Comparison of ENCODE assay signal across 8 cellular contexts in genomic region chr1:15352122-15352957, GRCh38.
A peak's percentile ranks its signal among the peaks of the same experiment; 100 is the strongest.
DNase-seq lines count a peak whose midpoint lies in the region; ATAC-seq and TF ChIP-seq lines count a peak whose summit lies in the region.

No MANE protein-coding gene starts in this region.

- H3K4me3 ChIP-seq in choroid plexus epithelial cell (ENCODE audit: low read depth, low read length) (no peak overlapping the region), retinal pigment epithelial cell (ENCODE audit: low read length) (no peak overlapping the region)

- peak; percentile 41 for DNase-seq in activated T-cell treated with anti-CD3 and anti-CD28 coated beads for 48 hours (ENCODE audit: low read depth)
- no peak for DNase-seq in activated T-cell treated with anti-CD3 and anti-CD28 coated beads for 4 hours
- peak; percentile 56 for DNase-seq in choroid plexus epithelial cell (ENCODE audit: low read depth)
- DNase-seq in retinal pigment epithelial cell (ENCODE audit: low read depth) = peak; percentile 48

- TF ChIP-seq CTCF in choroid plexus epithelial cell (conservative IDR thresholded peaks at IDR 0.05; ENCODE audit: low read depth, low read length) = no peak
- no peak for TF ChIP-seq CTCF in retinal pigment epithelial cell (conservative IDR thresholded peaks at IDR 0.05; ENCODE audit: low read depth, low read length)

- ATAC-seq in SK-N-SH treated with all-trans-retinoic acid at 6 μM for 48 hours (peak; percentile 68), GM19035 (IDR thresholded peaks at IDR 0.05; ENCODE audit: unreplicated experiment) (no peak), HG02588 (IDR thresholded peaks at IDR 0.05; ENCODE audit: unreplicated experiment) (no peak), GM18868 (IDR thresholded peaks at IDR 0.05; ENCODE audit: unreplicated experiment) (no peak)

TF ChIP-seq in SK-N-SH treated with all-trans-retinoic acid at 6 μM for 48 hours, 23 proteins besides CTCF, POLR2A, EP300 and RAD21:
- TF ChIP-seq POU6F1 (CRISPR knock-in tag; IDR thresholded peaks at IDR 0.05; ENCODE audit: borderline replicate concordance, low read depth) (no peak), OSR1 (CRISPR knock-in tag; IDR thresholded peaks at IDR 0.05) (no peak), TSHZ2 (CRISPR knock-in tag; IDR thresholded peaks at IDR 0.05) (no peak), ZFP3 (CRISPR knock-in tag; IDR thresholded peaks at IDR 0.05) (no peak), CSRNP3 (CRISPR knock-in tag; IDR thresholded peaks at IDR 0.05) (no peak), RARB (CRISPR knock-in tag; IDR thresholded peaks at IDR 0.05) (no peak), ZNF565 (CRISPR knock-in tag; conservative IDR thresholded peaks at IDR 0.05; ENCODE audit: low read depth) (no peak), TCF4 (CRISPR knock-in tag; IDR thresholded peaks at IDR 0.05; ENCODE audit: borderline replicate concordance) (no peak), PPARA (CRISPR knock-in tag; IDR thresholded peaks at IDR 0.05; ENCODE audit: borderline replicate concordance) (no peak), ZC3H10 (CRISPR knock-in tag; IDR thresholded peaks at IDR 0.05) (no peak), GLIS3 (CRISPR knock-in tag; IDR thresholded peaks at IDR 0.05) (no peak), PATZ1 (CRISPR knock-in tag; IDR thresholded peaks at IDR 0.05; ENCODE audit: borderline replicate concordance) (no peak), ISL1 (CRISPR knock-in tag; IDR thresholded peaks at IDR 0.05) (no peak), ZNF70 (CRISPR knock-in tag; IDR thresholded peaks at IDR 0.05) (no peak), BACH2 (CRISPR knock-in tag; IDR thresholded peaks at IDR 0.05; ENCODE audit: borderline replicate concordance) (no peak), SNAI2 (CRISPR knock-in tag; IDR thresholded peaks at IDR 0.05) (no peak), ESRRG (CRISPR knock-in tag; IDR thresholded peaks at IDR 0.05) (no peak)
